1 cellular context compared by ENCODE assay signal in the genomic region with DNA sequence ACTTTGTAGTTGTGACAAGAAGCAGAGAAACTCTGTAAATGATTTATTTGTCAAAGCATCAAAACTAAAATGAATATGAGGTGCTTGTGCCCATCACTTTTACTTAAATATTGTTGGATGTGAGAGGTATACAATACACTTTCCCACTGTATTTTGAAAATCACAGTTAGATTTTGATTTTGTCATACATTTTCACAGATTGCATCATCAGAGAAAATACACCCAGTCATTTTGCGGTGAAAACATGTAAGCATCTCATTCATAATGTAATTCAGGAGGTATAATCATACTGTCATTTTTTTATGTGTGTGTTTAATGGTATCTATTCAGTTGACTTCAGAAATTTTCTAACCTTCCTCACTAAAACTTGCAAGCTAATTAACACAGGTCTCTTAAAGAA.
TF ChIP-seq lines count a peak whose summit lies in the region.

No MANE protein-coding gene starts in this region.

TF ChIP-seq in H1, 55 proteins besides CTCF, POLR2A, EP300 and RAD21:
- TF ChIP-seq CEBPB (IDR thresholded peaks at IDR 0.05; ENCODE audit: low read depth, low read length) (0 out of 2 replicates have a peak, but pooled peaks have one; percentile 12), CREB1 (IDR thresholded peaks at IDR 0.05) (no peak)
